Comparison of ENCODE assay signal across 9 cellular contexts in the genomic region with DNA sequence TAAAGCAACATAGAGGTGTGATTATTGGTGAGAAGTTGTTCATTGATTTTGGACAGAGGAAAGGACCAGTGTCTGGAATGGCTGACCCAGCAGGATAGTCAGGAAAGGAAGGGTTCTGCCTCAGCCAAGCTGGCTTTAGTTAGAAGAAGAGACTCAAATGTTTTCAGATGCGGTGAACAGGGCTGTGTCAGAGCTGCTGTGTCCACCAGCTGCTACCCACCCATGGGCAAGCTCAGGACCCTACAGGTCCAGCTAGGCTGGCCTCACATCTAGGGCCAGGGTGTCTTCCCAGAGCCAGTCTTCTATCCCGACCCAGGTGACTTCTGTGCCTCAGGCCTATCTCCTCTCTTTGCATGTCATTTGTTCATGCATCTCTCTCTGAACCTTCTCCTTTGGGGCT. TPM values are rescaled to one million over a fixed set of nuclear protein-coding genes. Genes with fewer than 3 reads are reported as not detected.
"Had no signal": no experiment of that assay in that cellular context is flagged by ENCODE, and none has a peak within 500 bp of the region (broad histone marks: within the 10 kb centered on the region; RNA-seq: fewer than 3 reads in every experiment).

No MANE protein-coding gene starts in this region.

- DNase-seq: GM23248, GOT3, H7, HFFc6, KBM-7 had no signal

- H3K4me3 ChIP-seq: GM23248, HAP-1 had no signal

- H3K4me1 ChIP-seq: HAP-1 had no signal

- H3K27ac ChIP-seq: GM23248, HL-60 had no signal

- H3K36me3 ChIP-seq: HAP-1 had no signal

- H2AFZ ChIP-seq: GM23248 had no signal

- H3K9me3 ChIP-seq: HAP-1 had no signal

RNA-seq across cellular contexts. Expression of a gene that starts 37.3 kb away (rescaled TPM):
- total RNA-seq: HepG2, HT1080 had no signal
